30 cellular contexts compared by ENCODE assay signal in genomic region chr17:83028851-83029250, GRCh38.
"Had no signal": no experiment of that assay in that cellular context is flagged by ENCODE, and none has a peak within 500 bp of the region (broad histone marks: within the 10 kb centered on the region; RNA-seq: fewer than 3 reads in every experiment).

No MANE protein-coding gene starts in this region.

- ATAC-seq: Panc1, Right ventricle myocardium inferior had no signal

- H3K4me3 Mint-ChIP-seq: activated B cell treated with CpG ODN at 0.5 μM for 24 hours; activated CD4-positive, alpha-beta memory T cell treated with anti-CD3 and anti-CD28 coated beads for 36 hours; activated naive CD4-positive, alpha-beta T cell treated with anti-CD3 and anti-CD28 coated beads, Interleukin-2, amount 10 ng/mL, durations not matched to agents 7 days and 5 days; activated naive CD8-positive, alpha-beta T cell; central memory CD8-positive, alpha-beta T cell had no signal

- H3K27me3 Mint-ChIP-seq: activated B cell treated with CpG ODN at 0.5 μM for 24 hours; activated CD4-positive, alpha-beta memory T cell treated with anti-CD3 and anti-CD28 coated beads for 36 hours; activated naive CD8-positive, alpha-beta T cell; central memory CD8-positive, alpha-beta T cell had no signal

- H3K27ac Mint-ChIP-seq: activated B cell treated with CpG ODN at 0.5 μM for 24 hours; activated CD4-positive, alpha-beta memory T cell treated with anti-CD3 and anti-CD28 coated beads for 36 hours; activated naive CD4-positive, alpha-beta T cell treated with anti-CD3 and anti-CD28 coated beads, Interleukin-2, amount 10 ng/mL, durations not matched to agents 7 days and 5 days; activated naive CD8-positive, alpha-beta T cell; activated T-helper 2 cell treated with anti-CD3 and anti-CD28 coated beads, Interferon-gamma antibody, Interleukin-2, Interleukin-4, amounts not matched to agents 10 μg/mL and 5 μg/mL and 100 μg/mL, durations not matched to agents 14 hours and 24 hours and 36 hours had no signal

- DNase-seq: activated B cell treated with CpG ODN at 0.5 μM for 24 hours; activated CD4-positive, alpha-beta memory T cell treated with anti-CD3 and anti-CD28 coated beads for 36 hours; activated CD4-positive, alpha-beta T cell treated with anti-CD3 and anti-CD28 coated beads for 4 hours; activated CD4-positive, alpha-beta T cell treated with anti-CD3 and anti-CD28 coated beads, Interleukin-2, amount 50 U/mL, for 1 hour; activated CD4-positive, CD25-positive, alpha-beta regulatory T cell treated with anti-CD3 and anti-CD28 coated beads, Interleukin-2, amount 50 U/mL, for 72 hours; activated naive CD4-positive, alpha-beta T cell treated with anti-CD3 and anti-CD28 coated beads, Interleukin-2, amount 10 ng/mL, durations not matched to agents 7 days and 5 days; activated T-cell treated with anti-CD3 and anti-CD28 coated beads, Interleukin-2, amount 50 U/mL, for 1 hour; amniotic stem cell; aorta; brain microvascular endothelial cell; MM.1S; MV-4-11; NCI-H1092; NCI-H1417; NCI-H146; NCI-H187; NCI-H2029 treated with DMSO at 0.1 percent for 48 hours; NCI-H2107; NCI-H226; NCI-H446 treated with DMSO at 0.1 percent for 48 hours; NCI-H524; SIG-M5; SW 1271; T-helper 1 cell; T-helper 9 cell had no signal

- H3K4me1 Mint-ChIP-seq: activated B cell treated with CpG ODN at 0.5 μM for 24 hours had no signal

- H3K36me3 Mint-ChIP-seq: activated naive CD8-positive, alpha-beta T cell had no signal

- H3K9me3 Mint-ChIP-seq: activated B cell treated with CpG ODN at 0.5 μM for 24 hours; activated CD4-positive, alpha-beta memory T cell treated with anti-CD3 and anti-CD28 coated beads for 36 hours; activated naive CD4-positive, alpha-beta T cell treated with anti-CD3 and anti-CD28 coated beads, Interleukin-2, amount 10 ng/mL, durations not matched to agents 7 days and 5 days; activated T-helper 2 cell treated with anti-CD3 and anti-CD28 coated beads, Interferon-gamma antibody, Interleukin-2, Interleukin-4, amounts not matched to agents 10 μg/mL and 5 μg/mL and 100 μg/mL, durations not matched to agents 14 hours and 24 hours and 36 hours; central memory CD8-positive, alpha-beta T cell had no signal
